In genomic region chr1:50105430-50105829, GRCh38 we compare ENCODE assay signal across 16 cellular contexts. TPM values are rescaled to one million over a fixed set of nuclear protein-coding genes. Genes with fewer than 3 reads are reported as not detected.
A peak's percentile ranks its signal among the peaks of the same experiment; 100 is the strongest.
DNase-seq lines count a peak whose midpoint lies in the region; ATAC-seq and TF ChIP-seq lines count a peak whose summit lies in the region.
"Had no signal": no experiment of that assay in that cellular context is flagged by ENCODE, and none has a peak within 500 bp of the region (broad histone marks: within the 10 kb centered on the region; RNA-seq: fewer than 3 reads in every experiment).

No MANE protein-coding gene starts in this region.

- peak; percentile 79 for DNase-seq in DMS153 (lab: John Stamatoyannopoulos, UW)
- DNase-seq in Karpas-422, result peak; percentile 55
- peak; percentile 76 for DNase-seq in NCI-H748 treated with DMSO at 0.1 percent for 48 hours (lab: John Stamatoyannopoulos, UW)
- no peak for DNase-seq in endothelial cell (ENCODE audit: low spot score)
- no peak for DNase-seq in GM13976 (ENCODE audit: low spot score)
- no peak for DNase-seq in RWPE1 (ENCODE audit: low spot score)
- DNase-seq in stimulated activated CD4-positive, alpha-beta T cell treated with anti-CD3 and anti-CD28 coated beads, Interleukin-2, amount 100 ng/mL, for 48 hours, result no peak
- DNase-seq: activated gamma-delta T cell treated with Interleukin-2 at 50 U/mL for 16 hours; stimulated activated CD4-positive, alpha-beta T cell treated with anti-CD3 and anti-CD28 coated beads, Interleukin-15, amount 100 ng/mL, for 24 hours had no signal

- H3K36me3 ChIP-seq in Karpas-422 (ENCODE audit: insufficient read depth, low read length), result no peaks in the 10 kb centered on the region
- H3K36me3 ChIP-seq: BLaER1 had no signal

- H3K4me1 Mint-ChIP-seq in endothelial cell (ENCODE audit: unreplicated experiment), result peaks cover 11% of the 10 kb centered on the region
- H3K4me1 Mint-ChIP-seq: nephron had no signal

- POLR2A ChIA-PET in RWPE1 (lab: Yijun Ruan, JAX; ENCODE audit: low non-redundant PET), result no interaction called here

- H3K27ac ChIP-seq in Karpas-422 (ENCODE audit: low read length) (no peak overlapping the region), RWPE1 (no peak overlapping the region)
- H3K27ac ChIP-seq: BLaER1 had no signal

- H3K36me3 Mint-ChIP-seq in endothelial cell (ENCODE audit: low read depth, unreplicated experiment), result no peaks in the 10 kb centered on the region
- H3K36me3 Mint-ChIP-seq: stimulated activated memory B cell treated with anti-CD40 and anti-IgM and Interleukin-4, amounts not matched to agents 10 μg/mL and 1 μg/mL and 100 μg/mL, for 72 hours had no signal

- no peak overlapping the region for H3K4me2 ChIP-seq in Karpas-422 (ENCODE audit: low read depth, low read length, poor library complexity, severe bottlenecking)
- H3K4me2 ChIP-seq: BLaER1 had no signal

- no peaks in the 10 kb centered on the region for H3K9me3 ChIP-seq in Karpas-422 (ENCODE audit: low read length)
- H3K9me3 ChIP-seq: BLaER1 had no signal

- no peaks in the 10 kb centered on the region for H3K9me2 ChIP-seq in Karpas-422 (replicated peaks; ENCODE audit: insufficient read depth, low read length)

- TF ChIP-seq CTCF in endothelial cell (IDR thresholded peaks at IDR 0.05; ENCODE audit: unreplicated experiment) (peak; percentile 60), GM13976 (IDR thresholded peaks at IDR 0.05; ENCODE audit: borderline replicate concordance, control extremely low read depth, extremely low read depth, insufficient read depth, missing control alignments) (no peak), RWPE1 (conservative IDR thresholded peaks at IDR 0.05; ENCODE audit: low read depth) (no peak)

- no peaks in the 10 kb centered on the region for H4K20me1 ChIP-seq in Karpas-422 (ENCODE audit: insufficient read depth, low read depth, low read length)
- H4K20me1 ChIP-seq: BLaER1 had no signal

- in situ Hi-C loops in GM13976 (cut with MboI; ENCODE audit: low sequenced_read_pairs, unreplicated experiment), result no loop called here

- no peaks in the 10 kb centered on the region for H3K27me3 ChIP-seq in Karpas-422 (ENCODE audit: low read length)
- H3K27me3 ChIP-seq: BLaER1 had no signal

- H3K9me3 Mint-ChIP-seq in endothelial cell (ENCODE audit: unreplicated experiment), result no peaks in the 10 kb centered on the region
- H3K9me3 Mint-ChIP-seq: central memory CD8-positive, alpha-beta T cell; nephron; stimulated activated memory B cell treated with anti-CD40 and anti-IgM and Interleukin-4, amounts not matched to agents 10 μg/mL and 1 μg/mL and 100 μg/mL, for 72 hours had no signal

- no peak overlapping the region for H3K4me3 Mint-ChIP-seq in endothelial cell (ENCODE audit: unreplicated experiment)
- H3K4me3 Mint-ChIP-seq: central memory CD8-positive, alpha-beta T cell; nephron; stimulated activated memory B cell treated with anti-CD40 and anti-IgM and Interleukin-4, amounts not matched to agents 10 μg/mL and 1 μg/mL and 100 μg/mL, for 72 hours had no signal

- H3K4me1 ChIP-seq in Karpas-422 (ENCODE audit: low read length), result peaks cover 6% of the 10 kb centered on the region

- ATAC-seq in HG02763 (IDR thresholded peaks at IDR 0.05; ENCODE audit: unreplicated experiment), result no peak
- ATAC-seq: stimulated activated memory B cell treated with anti-CD40 and anti-IgM and Interleukin-4, amounts not matched to agents 10 μg/mL and 1 μg/mL and 100 μg/mL, for 72 hours had no signal

- CTCF ChIA-PET in RWPE1 (lab: Yijun Ruan, JAX), result interaction anchor here (0.5 to 0.9 kb wide), 6 partner anchors 9 to 755 kb away, joined by 3 to 6 read pairs (median 4); no protein-coding TSS in a partner anchor

- H3K4me3 ChIP-seq in Karpas-422 (ENCODE audit: low read length), result no peak overlapping the region
- H3K4me3 ChIP-seq: BLaER1 had no signal

- H3K27me3 Mint-ChIP-seq in endothelial cell (ENCODE audit: unreplicated experiment), result no peaks in the 10 kb centered on the region

- H3K27ac Mint-ChIP-seq in endothelial cell (ENCODE audit: unreplicated experiment), result no peak overlapping the region
- H3K27ac Mint-ChIP-seq: nephron; stimulated activated memory B cell treated with anti-CD40 and anti-IgM and Interleukin-4, amounts not matched to agents 10 μg/mL and 1 μg/mL and 100 μg/mL, for 72 hours had no signal

- H3K9ac ChIP-seq in Karpas-422 (ENCODE audit: low read length), result no peak overlapping the region
- H3K9ac ChIP-seq: BLaER1 had no signal

- no peaks in the 10 kb centered on the region for H3K79me2 ChIP-seq in Karpas-422 (ENCODE audit: low read length)

- no peak overlapping the region for H2AFZ ChIP-seq in Karpas-422 (ENCODE audit: low read length)

RNA-seq across cellular contexts. Expression of gene ELAVL4, which starts 3.3 kb away (rescaled TPM):
- 0.11 TPM in 1 of 2 replicates, not detected in the other for total RNA-seq in Karpas-422 (2014; rRNA removed; shearing (Covaris generic); ENCODE audit: low replicate concordance)
- total RNA-seq in endothelial cell (ENCODE audit: unreplicated experiment), result 3.0 TPM
- total RNA-seq: fibroblast of villous mesenchyme, LHCN-M2 had no signal

Comparison
In these comparisons a context has a peak if more than half of its experiments do, and no peak if none do; other contexts are left out.
1. DNase-seq: peak in DMS153 (single experiment), Karpas-422 (single experiment) and NCI-H748 treated with DMSO at 0.1 percent for 48 hours (single experiment); none in endothelial cell (single experiment), GM13976 (single experiment), RWPE1 (single experiment) and stimulated activated CD4-positive, alpha-beta T cell treated with anti-CD3 and anti-CD28 coated beads, Interleukin-2, amount 100 ng/mL, for 48 hours (0 of 2).